Comparison of ENCODE assay signal across 1 cellular context in genomic region chr10:49112851-49113250, GRCh38.
TF ChIP-seq lines count a peak whose summit lies in the region.

No MANE protein-coding gene starts in this region.

TF ChIP-seq in IMR-90, 13 proteins besides CTCF, POLR2A, EP300 and RAD21 (continued from another document):
- TF ChIP-seq ELK1 (IDR thresholded peaks at IDR 0.05; ENCODE audit: borderline replicate concordance, low read depth, low read length) = no peak
- no peak for TF ChIP-seq NFE2L2 (IDR thresholded peaks at IDR 0.05; ENCODE audit: low read depth, low read length)
- no peak for TF ChIP-seq MAZ (IDR thresholded peaks at IDR 0.05; ENCODE audit: borderline replicate concordance, low read depth, low read length)
- no peak for TF ChIP-seq MXI1 (IDR thresholded peaks at IDR 0.05; ENCODE audit: borderline replicate concordance, low read depth, low read length)
- TF ChIP-seq RFX5 (IDR thresholded peaks at IDR 0.05; ENCODE audit: low read depth, low read length) = no peak
- TF ChIP-seq CEBPB (IDR thresholded peaks at IDR 0.05; ENCODE audit: low read depth, low read length) = no peak
- TF ChIP-seq BHLHE40 (IDR thresholded peaks at IDR 0.05; ENCODE audit: low read depth, low read length) = no peak
- TF ChIP-seq RCOR1 (IDR thresholded peaks at IDR 0.05; ENCODE audit: insufficient replicate concordance, low read length) = no peak
- TF ChIP-seq USF2 (IDR thresholded peaks at IDR 0.05; ENCODE audit: low read depth, low read length) = no peak
- no peak for TF ChIP-seq SMC3 (IDR thresholded peaks at IDR 0.05; ENCODE audit: low read depth, low read length)
- no peak for TF ChIP-seq CHD1 (IDR thresholded peaks at IDR 0.05; ENCODE audit: low read depth, low read length)
